Comparison of ENCODE assay signal across 1 cellular context in genomic region chr9:87434341-87434740, GRCh38.
TF ChIP-seq lines count a peak whose summit lies in the region.

No MANE protein-coding gene starts in this region.

TF ChIP-seq in GM23338, 12 proteins besides CTCF, POLR2A, EP300 and RAD21 (continued from another document):
- TF ChIP-seq, protein P1, sequence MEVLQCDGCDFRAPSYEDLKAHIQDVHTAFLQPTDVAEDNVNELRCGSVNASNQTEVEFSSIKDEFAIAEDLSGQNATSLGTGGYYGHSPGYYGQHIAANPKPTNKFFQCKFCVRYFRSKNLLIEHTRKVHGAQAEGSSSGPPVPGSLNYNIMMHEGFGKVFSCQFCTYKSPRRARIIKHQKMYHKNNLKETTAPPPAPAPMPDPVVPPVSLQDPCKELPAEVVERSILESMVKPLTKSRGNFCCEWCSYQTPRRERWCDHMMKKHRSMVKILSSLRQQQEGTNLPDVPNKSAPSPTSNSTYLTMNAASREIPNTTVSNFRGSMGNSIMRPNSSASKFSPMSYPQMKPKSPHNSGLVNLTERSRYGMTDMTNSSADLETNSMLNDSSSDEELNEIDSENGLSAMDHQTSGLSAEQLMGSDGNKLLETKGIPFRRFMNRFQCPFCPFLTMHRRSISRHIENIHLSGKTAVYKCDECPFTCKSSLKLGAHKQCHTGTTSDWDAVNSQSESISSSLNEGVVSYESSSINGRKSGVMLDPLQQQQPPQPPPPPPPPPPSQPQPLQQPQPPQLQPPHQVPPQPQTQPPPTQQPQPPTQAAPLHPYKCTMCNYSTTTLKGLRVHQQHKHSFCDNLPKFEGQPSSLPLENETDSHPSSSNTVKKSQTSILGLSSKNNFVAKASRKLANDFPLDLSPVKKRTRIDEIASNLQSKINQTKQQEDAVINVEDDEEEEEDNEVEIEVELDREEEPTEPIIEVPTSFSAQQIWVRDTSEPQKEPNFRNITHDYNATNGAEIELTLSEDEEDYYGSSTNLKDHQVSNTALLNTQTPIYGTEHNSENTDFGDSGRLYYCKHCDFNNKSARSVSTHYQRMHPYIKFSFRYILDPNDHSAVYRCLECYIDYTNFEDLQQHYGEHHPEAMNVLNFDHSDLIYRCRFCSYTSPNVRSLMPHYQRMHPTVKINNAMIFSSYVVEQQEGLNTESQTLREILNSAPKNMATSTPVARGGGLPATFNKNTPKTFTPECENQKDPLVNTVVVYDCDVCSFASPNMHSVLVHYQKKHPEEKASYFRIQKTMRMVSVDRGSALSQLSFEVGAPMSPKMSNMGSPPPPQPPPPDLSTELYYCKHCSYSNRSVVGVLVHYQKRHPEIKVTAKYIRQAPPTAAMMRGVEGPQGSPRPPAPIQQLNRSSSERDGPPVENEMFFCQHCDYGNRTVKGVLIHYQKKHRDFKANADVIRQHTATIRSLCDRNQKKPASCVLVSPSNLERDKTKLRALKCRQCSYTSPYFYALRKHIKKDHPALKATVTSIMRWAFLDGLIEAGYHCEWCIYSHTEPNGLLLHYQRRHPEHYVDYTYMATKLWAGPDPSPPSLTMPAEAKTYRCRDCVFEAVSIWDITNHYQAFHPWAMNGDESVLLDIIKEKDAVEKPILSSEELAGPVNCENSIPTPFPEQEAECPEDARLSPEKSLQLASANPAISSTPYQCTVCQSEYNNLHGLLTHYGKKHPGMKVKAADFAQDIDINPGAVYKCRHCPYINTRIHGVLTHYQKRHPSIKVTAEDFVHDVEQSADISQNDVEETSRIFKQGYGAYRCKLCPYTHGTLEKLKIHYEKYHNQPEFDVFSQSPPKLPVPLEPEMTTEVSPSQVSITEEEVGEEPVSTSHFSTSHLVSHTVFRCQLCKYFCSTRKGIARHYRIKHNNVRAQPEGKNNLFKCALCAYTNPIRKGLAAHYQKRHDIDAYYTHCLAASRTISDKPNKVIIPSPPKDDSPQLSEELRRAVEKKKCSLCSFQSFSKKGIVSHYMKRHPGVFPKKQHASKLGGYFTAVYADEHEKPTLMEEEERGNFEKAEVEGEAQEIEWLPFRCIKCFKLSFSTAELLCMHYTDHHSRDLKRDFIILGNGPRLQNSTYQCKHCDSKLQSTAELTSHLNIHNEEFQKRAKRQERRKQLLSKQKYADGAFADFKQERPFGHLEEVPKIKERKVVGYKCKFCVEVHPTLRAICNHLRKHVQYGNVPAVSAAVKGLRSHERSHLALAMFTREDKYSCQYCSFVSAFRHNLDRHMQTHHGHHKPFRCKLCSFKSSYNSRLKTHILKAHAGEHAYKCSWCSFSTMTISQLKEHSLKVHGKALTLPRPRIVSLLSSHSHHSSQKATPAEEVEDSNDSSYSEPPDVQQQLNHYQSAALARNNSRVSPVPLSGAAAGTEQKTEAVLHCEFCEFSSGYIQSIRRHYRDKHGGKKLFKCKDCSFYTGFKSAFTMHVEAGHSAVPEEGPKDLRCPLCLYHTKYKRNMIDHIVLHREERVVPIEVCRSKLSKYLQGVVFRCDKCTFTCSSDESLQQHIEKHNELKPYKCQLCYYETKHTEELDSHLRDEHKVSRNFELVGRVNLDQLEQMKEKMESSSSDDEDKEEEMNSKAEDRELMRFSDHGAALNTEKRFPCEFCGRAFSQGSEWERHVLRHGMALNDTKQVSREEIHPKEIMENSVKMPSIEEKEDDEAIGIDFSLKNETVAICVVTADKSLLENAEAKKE (CRISPR knock-in tag; IDR thresholded peaks at IDR 0.05), result no peak
TF ChIP-seq in GM23338: peak in this region for 0.
